ENCODE assay signal across 8 cellular contexts in genomic region chr7:5594616-5595544, GRCh38. TPM values are rescaled to one million over a fixed set of nuclear protein-coding genes. Genes with fewer than 3 reads are reported as not detected.
DNase-seq lines count a peak whose midpoint lies in the region; ATAC-seq and TF ChIP-seq lines count a peak whose summit lies in the region.

No MANE protein-coding gene starts in this region.

- ATAC-seq in GM21737 (IDR thresholded peaks at IDR 0.05; ENCODE audit: unreplicated experiment) (no peak), GM21619 (IDR thresholded peaks at IDR 0.05; ENCODE audit: unreplicated experiment) (no peak)

- peak overlapping the region; percentile 64 for H3K4me3 ChIP-seq in GM08714 (ENCODE audit: low read length)
- peak overlapping the region; percentile 80 for H3K4me3 ChIP-seq in PC-9
- H3K4me3 ChIP-seq in mucosa of rectum (ENCODE audit: low read length in 2 of 2), result peak overlapping the region; percentile 37 to 64

- H3K27ac ChIP-seq in PC-9 (peak overlapping the region; percentile 60), mucosa of rectum (ENCODE audit: low read depth in 2 of 2, low read length in 2 of 2) (peak overlapping the region; percentile 45 to 65)

- peak overlapping the region in 1 of 2 donors; percentile 56 for H3K9ac ChIP-seq in mucosa of rectum (ENCODE audit: low read depth in 1 of 2, low read length in 2 of 2)

- peaks cover 55% of the 10 kb centered on the region for H3F3A ChIP-seq in PC-9 (ENCODE audit: insufficient read depth, low read depth)

- H4K20me1 ChIP-seq in PC-9 (ENCODE audit: insufficient read depth), result peaks cover 31% of the 10 kb centered on the region

- no peaks in the 10 kb centered on the region for H3K27me3 ChIP-seq in PC-9 (ENCODE audit: insufficient read depth, low read depth)
- H3K27me3 ChIP-seq in mucosa of rectum (ENCODE audit: control insufficient read depth in 2 of 2, insufficient read depth in 2 of 2, low read length in 2 of 2), result peaks cover 12 to 20% of the 10 kb centered on the region in 2 donors

- no TSS peak for BruUV-seq in PC-9 (replicated peaks; lab: Mats Ljungman, UMichigan)

- H3K36me3 ChIP-seq in PC-9 (ENCODE audit: low read depth) (0 out of 2 replicates have a peak, but pooled peaks cover 2% of the 10 kb centered on the region), mucosa of rectum (ENCODE audit: control insufficient read depth in 2 of 2, insufficient read depth in 2 of 2, low read length in 2 of 2) (no peaks in the 10 kb centered on the region)

- intact Hi-C loops in PC-9 (cut with micrococcal nuclease; ENCODE audit: unreplicated experiment), result no loop called here

- H3K4me1 ChIP-seq in PC-9 (replicated peaks; ENCODE audit: insufficient read depth), result peaks cover 67% of the 10 kb centered on the region
- peaks cover 7 to 34% of the 10 kb centered on the region in 2 donors for H3K4me1 ChIP-seq in mucosa of rectum (ENCODE audit: control insufficient read depth in 2 of 2, insufficient read depth in 2 of 2, low read length in 2 of 2)

- no peak for TF ChIP-seq CTCF in PC-9 (conservative IDR thresholded peaks at IDR 0.05)

- CTCF ChIA-PET in PC-9 (lab: Charles Lee), result interaction anchor here (0.6 to 0.8 kb wide), 4 partner anchors 21 to 660 kb away, joined by 5 to 10 read pairs (median 8); no protein-coding TSS in a partner anchor

- H3K79me2 ChIP-seq in PC-9 (ENCODE audit: low read depth), result peaks cover 66% of the 10 kb centered on the region

- H3K4me2 ChIP-seq in PC-9, result peak overlapping the region; percentile 96

- no peaks in the 10 kb centered on the region for H3K9me2 ChIP-seq in PC-9 (ENCODE audit: insufficient read depth)

- no peaks in the 10 kb centered on the region for H3K9me3 ChIP-seq in PC-9 (ENCODE audit: insufficient read depth, low read depth)
- H3K9me3 ChIP-seq in mucosa of rectum (ENCODE audit: control insufficient read depth in 2 of 2, low read length in 2 of 2), result no peaks in the 10 kb centered on the region

- no peak overlapping the region; the same call in 1 of the 2 replicates for H2AFZ ChIP-seq in PC-9

- DNase-seq in A172 (ENCODE audit: low spot score) (peak; percentile 81), PC-9 (no peak), dermis blood vessel endothelial cell (peak; percentile 59), NAMALWA (ENCODE audit: low spot score) (no peak)

- POLR2A ChIA-PET in PC-9 (lab: Charles Lee; ENCODE audit: unreplicated experiment), result interaction anchor here (0.5 to 0.6 kb wide), 4 partner anchors 20 to 71 kb away, joined by 3 to 13 read pairs (median 4); no protein-coding TSS in a partner anchor

RNA-seq across cellular contexts. Expression of gene FSCN1, which starts 2.3 kb away (rescaled TPM):
- total RNA-seq in A172 (2014; rRNA removed; shearing (Covaris generic)), result 207 and 208 TPM in 2 replicates
- total RNA-seq in PC-9 (2021) (379 and 381 TPM in 2 replicates), dermis blood vessel endothelial cell (426 and 735 TPM in 2 replicates)

Comparison
In these comparisons a context has a peak if more than half of its experiments do, and no peak if none do; other contexts are left out.
1. DNase-seq: peak in A172 (single experiment) and dermis blood vessel endothelial cell (single experiment); none in PC-9 (0 of 2) and NAMALWA (single experiment).
2. Peak in every context shown above with its lines, with median percentiles within 50 percentile points of each other: H3K4me3 ChIP-seq.